In genomic region chr22:21102659-21103267, GRCh38 we compare ENCODE assay signal across 8 cellular contexts. TPM values are rescaled to one million over a fixed set of nuclear protein-coding genes. Genes with fewer than 3 reads are reported as not detected.
DNase-seq lines count a peak whose midpoint lies in the region; ATAC-seq and TF ChIP-seq lines count a peak whose summit lies in the region.

No MANE protein-coding gene starts in this region.

- peak overlapping the region; percentile 33 to 55 for H3K4me3 ChIP-seq in HCT116 (replicated peaks in 1 of 2; ENCODE audit: low read depth in 1 of 2, low read length in 2 of 2)
- H3K4me3 ChIP-seq in effector memory CD4-positive, alpha-beta T cell (ENCODE audit: insufficient read depth, low read depth, low read length, poor library complexity, severe bottlenecking), result no peak overlapping the region
- no peak overlapping the region for H3K4me3 ChIP-seq in mesendoderm (ENCODE audit: low read length)

- ATAC-seq in HCT116, result peak; percentile 97
- peak; percentile 98 for ATAC-seq in activated CD8-positive, alpha-beta T cell treated with anti-CD3 and anti-CD28 coated beads for 36 hours

- no peak overlapping the region for H3K18ac ChIP-seq in mesendoderm (ENCODE audit: low read length)

- TF ChIP-seq POLR2A in HCT116 (IDR thresholded peaks at IDR 0.05; ENCODE audit: borderline replicate concordance, extremely low read depth, insufficient read depth, insufficient read length), result no peak

- H3K4me2 ChIP-seq in HCT116 (ENCODE audit: low read length), result peak overlapping the region; percentile 87
- H3K4me2 ChIP-seq in mesendoderm (ENCODE audit: low read length), result no peak overlapping the region

- no TSS peak for BruUV-seq in HCT116 (replicated peaks; lab: Mats Ljungman, UMichigan)

- no peak overlapping the region for H3K27ac Mint-ChIP-seq in activated CD8-positive, alpha-beta T cell treated with anti-CD3 and anti-CD28 coated beads for 36 hours

- no peak overlapping the region for H4K8ac ChIP-seq in mesendoderm (ENCODE audit: low read depth, low read length)

- TF ChIP-seq CTCF in C4-2B (conservative IDR thresholded peaks at IDR 0.05) (peak; percentile 98), HCT116 (IDR thresholded peaks at IDR 0.05 in 2 of 3, conservative IDR thresholded peaks at IDR 0.05 in 1 of 3; ENCODE audit: borderline replicate concordance in 1 of 3, insufficient read depth in 1 of 3, low read depth in 2 of 3, low read length in 2 of 3) (peak; percentile 81 to 88 (median 88))
- peak; percentile 92 for TF ChIP-seq CTCF in activated CD8-positive, alpha-beta T cell treated with anti-CD3 and anti-CD28 coated beads for 36 hours (IDR thresholded peaks at IDR 0.05)

- H3K4me1 ChIP-seq in HCT116 (ENCODE audit: control insufficient read depth in 1 of 2, insufficient read depth in 2 of 2, low read length in 2 of 2), result peaks cover 13 to 35% of the 10 kb centered on the region in 2 experiments; a peak in 3 of 4 replicates
- H3K4me1 ChIP-seq in effector memory CD4-positive, alpha-beta T cell (ENCODE audit: control insufficient read depth, insufficient read depth, low read length, poor library complexity, severe bottlenecking), result peaks cover 5% of the 10 kb centered on the region
- peaks cover 6% of the 10 kb centered on the region for H3K4me1 ChIP-seq in mesendoderm (ENCODE audit: control insufficient read depth, low read depth, low read length)

- H3K9ac ChIP-seq in HCT116 (ENCODE audit: low read length), result peak overlapping the region; percentile 42; the same call in 1 of the 2 replicates
- H3K9ac ChIP-seq in mesendoderm (ENCODE audit: low read length), result no peak overlapping the region

- RAD21 ChIA-PET in HCT116 (lab: Charles Lee; ENCODE audit: low non-redundant PET in 1 of 2, low total read pairs in 2 of 2, uncharacterized antibody in 2 of 2, unreplicated experiment in 2 of 2), result interaction anchor here in 1 of 2 experiments (1.5 kb wide), 1 partner anchor 217 kb away, joined by 4 read pairs; no protein-coding TSS in a partner anchor

- no peak overlapping the region for H4K5ac ChIP-seq in mesendoderm (ENCODE audit: low read length)

- intact Hi-C loops in HCT116 (cut with micrococcal nuclease), result no loop called here
- intact Hi-C loops in activated CD8-positive, alpha-beta T cell treated with anti-CD3 and anti-CD28 coated beads for 36 hours (cut with micrococcal nuclease), result no loop called here

- H3K56ac ChIP-seq in mesendoderm (ENCODE audit: low read length), result no peak overlapping the region

- H3K36me3 ChIP-seq in HCT116 (ENCODE audit: control insufficient read depth in 1 of 2, insufficient read depth in 2 of 2, low read length in 2 of 2) (no peaks in the 10 kb centered on the region), mesendoderm (ENCODE audit: control insufficient read depth, insufficient read depth, low read length) (no peaks in the 10 kb centered on the region)
- H3K36me3 ChIP-seq in effector memory CD4-positive, alpha-beta T cell (ENCODE audit: control insufficient read depth, insufficient read depth, low read length), result no peaks in the 10 kb centered on the region

- no peak overlapping the region for H3K4ac ChIP-seq in mesendoderm (ENCODE audit: low read depth, low read length)

- no peak overlapping the region for H2BK5ac ChIP-seq in mesendoderm (ENCODE audit: low read length)

- H3K27ac ChIP-seq in C4-2B (peak overlapping the region; percentile 53), HCT116 (ENCODE audit: low read depth, low read length) (no peak overlapping the region), mesendoderm (ENCODE audit: low read depth, low read length) (no peak overlapping the region)
- H3K27ac ChIP-seq in effector memory CD4-positive, alpha-beta T cell (ENCODE audit: insufficient read depth, low read length, poor library complexity, severe bottlenecking), result no peak overlapping the region

- peak overlapping the region; percentile 96 for H2AFZ ChIP-seq in HCT116 (ENCODE audit: low read depth, low read length, poor library complexity, severe bottlenecking)

- no peak overlapping the region for H3K4me3 Mint-ChIP-seq in activated CD8-positive, alpha-beta T cell treated with anti-CD3 and anti-CD28 coated beads for 36 hours

- CTCF ChIA-PET in HCT116 (lab: Charles Lee), result interaction anchor here (0.6 to 2.2 kb wide), 16 partner anchors 10 to 572 kb away, joined by 3 to 9 read pairs (median 4); partner anchors contain the start of genes LZTR1 and SDF2L1
- CTCF ChIA-PET in activated CD8-positive, alpha-beta T cell treated with anti-CD3 and anti-CD28 coated beads for 36 hours (lab: Charles Lee), result interaction anchor here (0.7 to 3.2 kb wide), 14 partner anchors 10 to 360 kb away, joined by 3 to 9 read pairs (median 4); partner anchors contain the start of genes SLC7A4 and THAP7

- no peaks in the 10 kb centered on the region for H4K20me1 ChIP-seq in HCT116 (ENCODE audit: insufficient read depth)

- POLR2A ChIA-PET in HCT116 (lab: Charles Lee), result interaction anchor here (1.0 to 1.2 kb wide), 2 partner anchors 12 to 103 kb away, joined by 4 read pairs; no protein-coding TSS in a partner anchor
- POLR2A ChIA-PET in activated CD8-positive, alpha-beta T cell treated with anti-CD3 and anti-CD28 coated beads for 36 hours (lab: Charles Lee), result no interaction called here

- no peaks in the 10 kb centered on the region for H3K79me1 ChIP-seq in mesendoderm (ENCODE audit: low read length)

- H3K27me3 ChIP-seq in HCT116 (ENCODE audit: insufficient read depth, low read length) (no peaks in the 10 kb centered on the region), mesendoderm (ENCODE audit: insufficient read depth, low read length, poor library complexity) (no peaks in the 10 kb centered on the region)
- H3K27me3 ChIP-seq in effector memory CD4-positive, alpha-beta T cell (replicated peaks; ENCODE audit: control insufficient read depth, insufficient read depth, low read length, poor library complexity, severe bottlenecking), result peaks cover 3% of the 10 kb centered on the region

- H3K4me1 Mint-ChIP-seq in activated CD8-positive, alpha-beta T cell treated with anti-CD3 and anti-CD28 coated beads for 36 hours (ENCODE audit: low read depth), result peaks cover 9% of the 10 kb centered on the region

- H3K9me2 ChIP-seq in HCT116 (ENCODE audit: insufficient read depth), result no peaks in the 10 kb centered on the region

- peak; percentile 54 for TF ChIP-seq RAD21 in HCT116 (IDR thresholded peaks at IDR 0.05; ENCODE audit: low read depth)

- H3K23ac ChIP-seq in mesendoderm (ENCODE audit: low read length), result no peak overlapping the region

- no peaks in the 10 kb centered on the region for H3K9me3 ChIP-seq in HCT116 (ENCODE audit: control insufficient read depth in 1 of 2, insufficient read depth in 1 of 2, low read depth in 1 of 2, low read length in 2 of 2)
- no peaks in the 10 kb centered on the region for H3K9me3 ChIP-seq in effector memory CD4-positive, alpha-beta T cell (ENCODE audit: control insufficient read depth, low read length)

- H3K36me3 Mint-ChIP-seq in activated CD8-positive, alpha-beta T cell treated with anti-CD3 and anti-CD28 coated beads for 36 hours (ENCODE audit: low read depth), result no peaks in the 10 kb centered on the region

- H2BK15ac ChIP-seq in mesendoderm (replicated peaks; ENCODE audit: low read depth), result no peak overlapping the region

- no peak overlapping the region for H2BK120ac ChIP-seq in mesendoderm (ENCODE audit: low read depth, low read length)

- H3K9me3 Mint-ChIP-seq in activated CD8-positive, alpha-beta T cell treated with anti-CD3 and anti-CD28 coated beads for 36 hours, result no peaks in the 10 kb centered on the region

- no peak overlapping the region for H2AK5ac ChIP-seq in mesendoderm (ENCODE audit: low read length)

- H3K79me2 ChIP-seq in HCT116 (ENCODE audit: insufficient read depth, low read length) (no peaks in the 10 kb centered on the region), mesendoderm (ENCODE audit: control insufficient read depth, insufficient read depth, low read length) (no peaks in the 10 kb centered on the region)

- WGBS in mesendoderm (ENCODE audit: extremely low coverage, insufficient coverage, low lambda C conversion rate), result no CpG with 5 or more reads among the region's 17 CpGs

- DNase-seq in HCT116 (ENCODE audit: low read depth, low spot score), result peak; percentile 71
- DNase-seq in NCI-H774 (lab: John Stamatoyannopoulos, UW), result peak; percentile 68
- DNase-seq in activated CD8-positive, alpha-beta T cell treated with anti-CD3 and anti-CD28 coated beads for 36 hours, result peak; percentile 85
- DNase-seq in effector memory CD4-positive, alpha-beta T cell, result peak; percentile 31 to 50 (median 31)
- DNase-seq in mesendoderm, result peak; percentile 97
- peak; percentile 75 to 80 for DNase-seq in stimulated activated CD8-positive, alpha-beta memory T cell treated with anti-CD3 and anti-CD28 coated beads, Interleukin-2, amount 100 ng/mL, for 48 hours (ENCODE audit: low read depth in 2 of 2)
- no peak for DNase-seq in HK-2 (ENCODE audit: unreplicated experiment)

- H3K27me3 Mint-ChIP-seq in activated CD8-positive, alpha-beta T cell treated with anti-CD3 and anti-CD28 coated beads for 36 hours, result peaks cover 21% of the 10 kb centered on the region

TF ChIP-seq in HCT116, 20 proteins besides CTCF, POLR2A, EP300 and RAD21 (continues in another document):
- TF ChIP-seq ZNF274 (IDR thresholded peaks at IDR 0.05; ENCODE audit: low read depth, low read length) (no peak), TCF7L2 (IDR thresholded peaks at IDR 0.05; ENCODE audit: borderline replicate concordance, extremely low read depth, insufficient read depth, insufficient read length) (no peak), EZH2phosphoT487 (IDR thresholded peaks at IDR 0.05; ENCODE audit: borderline replicate concordance) (no peak), SIN3A (IDR thresholded peaks at IDR 0.05; ENCODE audit: low read depth) (no peak; the same call in 1 of the 2 replicates), CBX3 (IDR thresholded peaks at IDR 0.05; ENCODE audit: low read depth) (peak; percentile 73), SP1 (IDR thresholded peaks at IDR 0.05; ENCODE audit: low read depth) (no peak), CEBPB (IDR thresholded peaks at IDR 0.05; ENCODE audit: low read depth) (no peak), EGR1 (IDR thresholded peaks at IDR 0.05; ENCODE audit: low read depth) (no peak), ELF1 (IDR thresholded peaks at IDR 0.05; ENCODE audit: borderline replicate concordance, low read depth) (no peak), ZFX (IDR thresholded peaks at IDR 0.05) (no peak), SRF (IDR thresholded peaks at IDR 0.05; ENCODE audit: low read depth) (no peak), MAX (IDR thresholded peaks at IDR 0.05) (peak; percentile 81)

RNA-seq across cellular contexts. Expression of gene LRRC74B, which starts 57.0 kb away (rescaled TPM):
- not detected for total RNA-seq in HCT116 (2021; ENCODE audit: unreplicated experiment)
- not detected in 2 replicates for polyA plus RNA-seq in HCT116 (2012)
- not detected for total RNA-seq in activated CD8-positive, alpha-beta T cell treated with anti-CD3 and anti-CD28 coated beads for 36 hours
- polyA plus RNA-seq in mesendoderm (2013, experiment 1 of 2), result not detected
- not detected for polyA plus RNA-seq in mesendoderm (2013, experiment 2 of 2)

Comparison
In these comparisons a context has a peak if more than half of its experiments do, and no peak if none do; other contexts are left out.
1. H3K4me3 ChIP-seq: peak in HCT116 (2 of 2); none in effector memory CD4-positive, alpha-beta T cell (single experiment) and mesendoderm (single experiment).
2. Peak in every context shown above with its lines, with median percentiles within 50 percentile points of each other: CTCF ChIP-seq.